Comparison of ENCODE assay signal across 23 cellular contexts in genomic region chr18:67132919-67133318, GRCh38.
A peak's percentile ranks its signal among the peaks of the same experiment; 100 is the strongest.
DNase-seq lines count a peak whose midpoint lies in the region; ATAC-seq, FAIRE-seq and TF ChIP-seq lines count a peak whose summit lies in the region.
"Had no signal": no experiment of that assay in that cellular context is flagged by ENCODE, and none has a peak within 500 bp of the region (broad histone marks: within the 10 kb centered on the region; RNA-seq: fewer than 3 reads in every experiment).

No MANE protein-coding gene starts in this region.

- 75% methylated on average over 2 of the region's 2 CpGs for WGBS in smooth muscle cell (ENCODE audit: low lambda C conversion rate)

- intact Hi-C loops in left cardiac atrium (cut with DNase I) = no loop called here

- no peak overlapping the region for H2AFZ ChIP-seq in smooth muscle cell (ENCODE audit: low read depth)

- no peak overlapping the region for H3K4me3 Mint-ChIP-seq in T-cell
- H3K4me3 Mint-ChIP-seq: activated CD4-positive, alpha-beta memory T cell treated with anti-CD3 and anti-CD28 coated beads for 36 hours; CD4-positive, CD25-positive, alpha-beta regulatory T cell; dendritic cell treated with granulocyte-macrophage colony-stimulating factor and Interleukin-4, amounts not matched to agents 40 ng/mL and 50 ng/mL, for 4 days; H9; T-helper 17 cell had no signal

- no peaks in the 10 kb centered on the region for H3K27me3 Mint-ChIP-seq in T-cell
- H3K27me3 Mint-ChIP-seq: CD4-positive, CD25-positive, alpha-beta regulatory T cell; dendritic cell treated with granulocyte-macrophage colony-stimulating factor and Interleukin-4, amounts not matched to agents 40 ng/mL and 50 ng/mL, for 4 days; T-helper 17 cell had no signal

- no peak overlapping the region for H3K9ac ChIP-seq in smooth muscle cell (ENCODE audit: low read depth)

- no peak overlapping the region for H3K4me3 ChIP-seq in bronchial epithelial cell (ENCODE audit: low read depth, low read length)
- no peak overlapping the region for H3K4me3 ChIP-seq in smooth muscle cell
- H3K4me3 ChIP-seq: adrenal gland, lung, upper lobe of right lung had no signal

- no peaks in the 10 kb centered on the region for H3K4me1 ChIP-seq in smooth muscle cell (ENCODE audit: low read depth)
- H3K4me1 ChIP-seq: adrenal gland, upper lobe of right lung had no signal

- no peak overlapping the region for H3K27ac ChIP-seq in smooth muscle cell (ENCODE audit: low read depth)
- H3K27ac ChIP-seq: adrenal gland, epithelial cell of prostate, upper lobe of right lung had no signal

- no peak overlapping the region for H3K4me2 ChIP-seq in smooth muscle cell

- no peak overlapping the region for H3K27ac Mint-ChIP-seq in T-cell
- H3K27ac Mint-ChIP-seq: activated CD4-positive, alpha-beta memory T cell treated with anti-CD3 and anti-CD28 coated beads for 36 hours; CD4-positive, CD25-positive, alpha-beta regulatory T cell; dendritic cell treated with granulocyte-macrophage colony-stimulating factor and Interleukin-4, amounts not matched to agents 40 ng/mL and 50 ng/mL, for 4 days; H9; T-helper 17 cell had no signal

- no peaks in the 10 kb centered on the region for H3K9me3 Mint-ChIP-seq in T-cell
- H3K9me3 Mint-ChIP-seq: activated CD4-positive, alpha-beta memory T cell treated with anti-CD3 and anti-CD28 coated beads for 36 hours; dendritic cell treated with granulocyte-macrophage colony-stimulating factor and Interleukin-4, amounts not matched to agents 40 ng/mL and 50 ng/mL, for 4 days had no signal

- no peaks in the 10 kb centered on the region for H3K36me3 Mint-ChIP-seq in T-cell
- H3K36me3 Mint-ChIP-seq: activated CD4-positive, alpha-beta memory T cell treated with anti-CD3 and anti-CD28 coated beads for 36 hours; CD4-positive, CD25-positive, alpha-beta regulatory T cell had no signal

- ATAC-seq in left cardiac atrium (no peak), GM19395 (IDR thresholded peaks at IDR 0.05; ENCODE audit: unreplicated experiment) (no peak), T-cell (replicated peaks in 1 of 4) (no peak)
- ATAC-seq: T-helper 17 cell, upper lobe of right lung had no signal

- no peaks in the 10 kb centered on the region for H3K9me3 ChIP-seq in smooth muscle cell (replicated peaks; ENCODE audit: low read depth)
- H3K9me3 ChIP-seq: adrenal gland, upper lobe of right lung had no signal

- CTCF ChIA-PET in T-cell (lab: Charles Lee) = no interaction called here

- H3F3A ChIP-seq in smooth muscle cell (ENCODE audit: low read depth) = no peaks in the 10 kb centered on the region

- H3K4me1 Mint-ChIP-seq in T-cell = no peaks in the 10 kb centered on the region
- H3K4me1 Mint-ChIP-seq: CD4-positive, CD25-positive, alpha-beta regulatory T cell; H9 had no signal

- no peaks in the 10 kb centered on the region for H3K36me3 ChIP-seq in bronchial epithelial cell (ENCODE audit: control insufficient read depth, insufficient read depth, low read length)
- no peaks in the 10 kb centered on the region for H3K36me3 ChIP-seq in smooth muscle cell (ENCODE audit: low read depth)
- H3K36me3 ChIP-seq: adrenal gland, upper lobe of right lung had no signal

- POLR2A ChIA-PET in T-cell (lab: Charles Lee) = interaction anchor here in 1 of 2 donors (0.6 kb wide), 1 partner anchor 12 kb away, joined by 3 read pairs; no protein-coding TSS in a partner anchor

- H3K79me2 ChIP-seq in smooth muscle cell (ENCODE audit: low read depth) = no peaks in the 10 kb centered on the region

- H3K27me3 ChIP-seq in bronchial epithelial cell (ENCODE audit: control insufficient read depth, insufficient read depth, low read length) = no peaks in the 10 kb centered on the region
- no peaks in the 10 kb centered on the region for H3K27me3 ChIP-seq in smooth muscle cell (ENCODE audit: low read depth)
- H3K27me3 ChIP-seq: adrenal gland, upper lobe of right lung had no signal

- no peak for TF ChIP-seq CTCF in bronchial epithelial cell (IDR thresholded peaks at IDR 0.05; ENCODE audit: insufficient read depth, low read length, severe bottlenecking)
- TF ChIP-seq CTCF in smooth muscle cell (IDR thresholded peaks at IDR 0.05; ENCODE audit: borderline replicate concordance, insufficient read depth, poor library complexity, severe bottlenecking) = no peak

- DNase-seq in NCI-H1092 (lab: John Stamatoyannopoulos, UW) (peak; percentile 62), NCI-H1694 treated with DMSO at 0.1 percent for 48 hours (lab: John Stamatoyannopoulos, UW) (peak; percentile 53), NCI-H345 (lab: John Stamatoyannopoulos, UW) (peak; percentile 62), bronchial epithelial cell (ENCODE audit: low read depth) (peak; percentile 39), left cardiac atrium (no peak), smooth muscle cell (lab: John Stamatoyannopoulos, UW; ENCODE audit: unreplicated experiment) (no peak), T-cell (no peak)
- DNase-seq: activated CD4-positive, alpha-beta memory T cell treated with anti-CD3 and anti-CD28 coated beads for 36 hours; activated gamma-delta T cell; adrenal gland; CD4-positive, CD25-positive, alpha-beta regulatory T cell; DND-41; foreskin fibroblast; H9; KBM-7; nucleus accumbens; stimulated activated CD8-positive, alpha-beta memory T cell treated with anti-CD3 and anti-CD28 coated beads, Interleukin-4, amount 100 ng/mL, for 48 hours; T-helper 17 cell; upper lobe of right lung had no signal

- no peak for FAIRE-seq in bronchial epithelial cell (lab: Jason Lieb, UNC)

- H4K20me1 ChIP-seq in smooth muscle cell (ENCODE audit: low read depth) = no peaks in the 10 kb centered on the region

Comparison
In these comparisons a context has a peak if more than half of its experiments do, and no peak if none do; other contexts are left out.
1. DNase-seq: peak in NCI-H1092 (single experiment), NCI-H1694 treated with DMSO at 0.1 percent for 48 hours (single experiment), NCI-H345 (single experiment) and bronchial epithelial cell (single experiment); none in left cardiac atrium (single experiment), smooth muscle cell (single experiment) and T-cell (0 of 34).